In genomic region chr3:32553973-32554372, GRCh38 we compare ENCODE assay signal across 10 cellular contexts.
"Had no signal": no experiment of that assay in that cellular context is flagged by ENCODE, and none has a peak within 500 bp of the region (broad histone marks: within the 10 kb centered on the region; RNA-seq: fewer than 3 reads in every experiment).

No MANE protein-coding gene starts in this region.

- H2AFZ ChIP-seq: GM23248 had no signal

- H3K9ac ChIP-seq: GM23248 had no signal

- H3K36me3 ChIP-seq: HAP-1 had no signal

- H3K27ac ChIP-seq: GM23248, HL-60 had no signal

- H3K4me3 ChIP-seq: GM23248, HAP-1 had no signal

- ATAC-seq: HCT116, HepG2 had no signal

- H3K27me3 Mint-ChIP-seq: IgD-negative memory B cell had no signal

- H3K9me3 Mint-ChIP-seq: HFFc6, IgD-negative memory B cell had no signal

- FAIRE-seq: HepG2 had no signal

- H3K9me3 ChIP-seq: HAP-1 had no signal

- H3K27ac Mint-ChIP-seq: HFFc6, IgD-negative memory B cell had no signal

- DNase-seq: GM23248, GOT3, H7, HFFc6, KG1 had no signal

- H3K4me3 Mint-ChIP-seq: HFFc6, IgD-negative memory B cell had no signal
